10 cellular contexts compared by ENCODE assay signal in the genomic region with DNA sequence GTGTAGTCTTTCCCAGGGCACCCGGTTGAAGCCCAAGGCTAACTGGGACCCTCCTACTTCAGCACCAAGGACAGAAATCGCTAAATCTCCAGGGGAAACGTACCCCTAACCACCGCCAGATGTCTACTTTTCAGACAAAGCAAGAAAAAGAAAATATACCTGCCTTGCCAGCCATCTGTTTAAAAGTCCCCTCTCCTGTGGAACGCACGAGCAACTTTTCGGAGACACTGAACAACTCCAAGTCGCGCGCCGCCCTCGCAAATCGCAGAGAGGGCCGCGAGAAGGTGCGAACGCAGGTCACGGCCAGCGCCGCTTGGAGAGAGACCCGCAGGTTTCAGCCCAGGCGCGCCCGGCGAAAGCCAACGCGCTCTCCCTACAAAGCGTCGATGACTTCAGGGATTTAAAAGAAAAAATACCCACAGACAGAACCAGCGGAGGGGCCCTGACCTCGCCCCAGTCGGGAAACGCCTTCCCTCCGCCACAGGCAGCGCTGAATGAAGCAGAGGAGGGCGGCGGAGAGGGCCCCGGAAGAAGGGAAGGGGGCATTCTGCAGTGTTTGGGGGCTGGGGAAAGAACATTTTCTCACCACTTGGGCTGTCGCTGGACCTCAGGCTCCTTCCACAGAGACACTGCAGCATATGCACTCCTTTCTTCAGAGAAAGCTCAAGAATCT.
DNase-seq lines count a peak whose midpoint lies in the region; ATAC-seq, FAIRE-seq and TF ChIP-seq lines count a peak whose summit lies in the region.
"Had no signal": no experiment of that assay in that cellular context is flagged by ENCODE, and none has a peak within 500 bp of the region (broad histone marks: within the 10 kb centered on the region; RNA-seq: fewer than 3 reads in every experiment).

No MANE protein-coding gene starts in this region.

- CTCF ChIA-PET in HEK293 (lab: Yijun Ruan, JAX), result interaction anchor here (0.6 kb wide), 1 partner anchor 81 kb away, joined by 4 read pairs; no protein-coding TSS in a partner anchor

- POLR2A ChIA-PET in HEK293 (lab: Yijun Ruan, JAX), result no interaction called here

- H3K9ac ChIP-seq in NT2/D1 (ENCODE audit: insufficient read length, low read depth), result peak overlapping the region; percentile 68

- peak overlapping the region; percentile 50 for H3K4me3 ChIP-seq in HEK293 (ENCODE audit: low read depth, low read length)
- peak overlapping the region; percentile 82 for H3K4me3 ChIP-seq in NT2/D1 (ENCODE audit: insufficient read length, low read depth)
- peak overlapping the region; percentile 60 for H3K4me3 ChIP-seq in psoas muscle

- intact Hi-C loops in psoas muscle (cut with DNase I), result no loop called here

- H3K36me3 ChIP-seq in HEK293 (ENCODE audit: control insufficient read depth in 2 of 2, insufficient read depth in 1 of 2, low read length in 2 of 2) (no peaks in the 10 kb centered on the region), NT2/D1 (ENCODE audit: insufficient read depth, insufficient read length, low read length) (no peaks in the 10 kb centered on the region), psoas muscle (ENCODE audit: insufficient read depth in 1 of 2, low read depth in 1 of 2) (no peaks in the 10 kb centered on the region)

- H3K27ac ChIP-seq in HEK293 (ENCODE audit: extremely low read depth, low read depth, low read length) (no peak overlapping the region), foreskin keratinocyte (no peak overlapping the region), psoas muscle (no peak overlapping the region)
- H3K27ac ChIP-seq: epithelial cell of prostate, HL-60 had no signal

- ATAC-seq in foreskin keratinocyte (peak; percentile 61), psoas muscle (no peak), HG02588 (IDR thresholded peaks at IDR 0.05; ENCODE audit: unreplicated experiment) (no peak), GM19324 (IDR thresholded peaks at IDR 0.05; ENCODE audit: low FRiP score, unreplicated experiment) (no peak)

- TF ChIP-seq CTCF in HEK293 (tag by site-specific recombination; IDR thresholded peaks at IDR 0.05), result no peak
- peak; percentile 9 for TF ChIP-seq CTCF in foreskin keratinocyte (conservative IDR thresholded peaks at IDR 0.05)
- no peak for TF ChIP-seq CTCF in psoas muscle (IDR thresholded peaks at IDR 0.05)
- TF ChIP-seq CTCF in D721Med (IDR thresholded peaks at IDR 0.05; ENCODE audit: insufficient read depth, missing control alignments), result no peak

- WGBS in psoas muscle, 3 donors, result 1 to 2% (median 2%) methylated on average over 39 of the region's 39 CpGs

- H3K4me1 ChIP-seq in HEK293 (ENCODE audit: control insufficient read depth, insufficient read depth, low read length) (no peaks in the 10 kb centered on the region), NT2/D1 (ENCODE audit: insufficient read depth, insufficient read length) (no peaks in the 10 kb centered on the region), foreskin keratinocyte (no peaks in the 10 kb centered on the region), psoas muscle (no peaks in the 10 kb centered on the region)

- no peak for FAIRE-seq in D721Med (lab: Jason Lieb, UNC)

- DNase-seq in NT2/D1 (ENCODE audit: low read depth, low spot score), result peak; percentile 52
- peak; percentile 2 to 4 for DNase-seq in foreskin keratinocyte
- peak in 1 of 2 donors; percentile 45 for DNase-seq in psoas muscle
- DNase-seq in NOMO-1 treated with dmso at 0.1 percent for 144 hours (lab: John Stamatoyannopoulos, UW; ENCODE audit: unreplicated experiment), result no peak
- DNase-seq in D721Med (ENCODE audit: insufficient read length, low spot score), result no peak

- no peaks in the 10 kb centered on the region for H3K9me3 ChIP-seq in HEK293 (ENCODE audit: control insufficient read depth, insufficient read depth, low read depth, low read length)
- H3K9me3 ChIP-seq in NT2/D1 (ENCODE audit: insufficient read depth, low read length), result no peaks in the 10 kb centered on the region
- H3K9me3 ChIP-seq in psoas muscle, result no peaks in the 10 kb centered on the region

- H3K27me3 ChIP-seq in NT2/D1 (ENCODE audit: insufficient read depth, insufficient read length) (peaks cover 10% of the 10 kb centered on the region), foreskin keratinocyte (peaks cover 33% of the 10 kb centered on the region), psoas muscle (ENCODE audit: insufficient read depth in 3 of 3, low read length in 2 of 3) (peaks cover 5 to 27% (median 15%) of the 10 kb centered on the region in 3 donors)

TF ChIP-seq in HEK293, 187 proteins besides CTCF, POLR2A, EP300 and RAD21 (continues in another document):
- TF ChIP-seq ZNF664 (tag by site-specific recombination; IDR thresholded peaks at IDR 0.05), result no peak
- TF ChIP-seq ZNF660 (tag by site-specific recombination; IDR thresholded peaks at IDR 0.05), result no peak
- 0 out of 2 replicates have a peak, but pooled peaks have one; percentile 24 for TF ChIP-seq ZNF341 (tag by site-specific recombination; IDR thresholded peaks at IDR 0.05; ENCODE audit: low read depth)
- peak; percentile 73 for TF ChIP-seq MYNN (tag by site-specific recombination; IDR thresholded peaks at IDR 0.05; ENCODE audit: borderline replicate concordance)
- TF ChIP-seq, protein P1, sequence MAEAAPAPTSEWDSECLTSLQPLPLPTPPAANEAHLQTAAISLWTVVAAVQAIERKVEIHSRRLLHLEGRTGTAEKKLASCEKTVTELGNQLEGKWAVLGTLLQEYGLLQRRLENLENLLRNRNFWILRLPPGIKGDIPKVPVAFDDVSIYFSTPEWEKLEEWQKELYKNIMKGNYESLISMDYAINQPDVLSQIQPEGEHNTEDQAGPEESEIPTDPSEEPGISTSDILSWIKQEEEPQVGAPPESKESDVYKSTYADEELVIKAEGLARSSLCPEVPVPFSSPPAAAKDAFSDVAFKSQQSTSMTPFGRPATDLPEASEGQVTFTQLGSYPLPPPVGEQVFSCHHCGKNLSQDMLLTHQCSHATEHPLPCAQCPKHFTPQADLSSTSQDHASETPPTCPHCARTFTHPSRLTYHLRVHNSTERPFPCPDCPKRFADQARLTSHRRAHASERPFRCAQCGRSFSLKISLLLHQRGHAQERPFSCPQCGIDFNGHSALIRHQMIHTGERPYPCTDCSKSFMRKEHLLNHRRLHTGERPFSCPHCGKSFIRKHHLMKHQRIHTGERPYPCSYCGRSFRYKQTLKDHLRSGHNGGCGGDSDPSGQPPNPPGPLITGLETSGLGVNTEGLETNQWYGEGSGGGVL (tag by site-specific recombination; IDR thresholded peaks at IDR 0.05), result no peak
- no peak for TF ChIP-seq SP2 (tag by site-specific recombination; IDR thresholded peaks at IDR 0.05)
- TF ChIP-seq, protein P2, sequence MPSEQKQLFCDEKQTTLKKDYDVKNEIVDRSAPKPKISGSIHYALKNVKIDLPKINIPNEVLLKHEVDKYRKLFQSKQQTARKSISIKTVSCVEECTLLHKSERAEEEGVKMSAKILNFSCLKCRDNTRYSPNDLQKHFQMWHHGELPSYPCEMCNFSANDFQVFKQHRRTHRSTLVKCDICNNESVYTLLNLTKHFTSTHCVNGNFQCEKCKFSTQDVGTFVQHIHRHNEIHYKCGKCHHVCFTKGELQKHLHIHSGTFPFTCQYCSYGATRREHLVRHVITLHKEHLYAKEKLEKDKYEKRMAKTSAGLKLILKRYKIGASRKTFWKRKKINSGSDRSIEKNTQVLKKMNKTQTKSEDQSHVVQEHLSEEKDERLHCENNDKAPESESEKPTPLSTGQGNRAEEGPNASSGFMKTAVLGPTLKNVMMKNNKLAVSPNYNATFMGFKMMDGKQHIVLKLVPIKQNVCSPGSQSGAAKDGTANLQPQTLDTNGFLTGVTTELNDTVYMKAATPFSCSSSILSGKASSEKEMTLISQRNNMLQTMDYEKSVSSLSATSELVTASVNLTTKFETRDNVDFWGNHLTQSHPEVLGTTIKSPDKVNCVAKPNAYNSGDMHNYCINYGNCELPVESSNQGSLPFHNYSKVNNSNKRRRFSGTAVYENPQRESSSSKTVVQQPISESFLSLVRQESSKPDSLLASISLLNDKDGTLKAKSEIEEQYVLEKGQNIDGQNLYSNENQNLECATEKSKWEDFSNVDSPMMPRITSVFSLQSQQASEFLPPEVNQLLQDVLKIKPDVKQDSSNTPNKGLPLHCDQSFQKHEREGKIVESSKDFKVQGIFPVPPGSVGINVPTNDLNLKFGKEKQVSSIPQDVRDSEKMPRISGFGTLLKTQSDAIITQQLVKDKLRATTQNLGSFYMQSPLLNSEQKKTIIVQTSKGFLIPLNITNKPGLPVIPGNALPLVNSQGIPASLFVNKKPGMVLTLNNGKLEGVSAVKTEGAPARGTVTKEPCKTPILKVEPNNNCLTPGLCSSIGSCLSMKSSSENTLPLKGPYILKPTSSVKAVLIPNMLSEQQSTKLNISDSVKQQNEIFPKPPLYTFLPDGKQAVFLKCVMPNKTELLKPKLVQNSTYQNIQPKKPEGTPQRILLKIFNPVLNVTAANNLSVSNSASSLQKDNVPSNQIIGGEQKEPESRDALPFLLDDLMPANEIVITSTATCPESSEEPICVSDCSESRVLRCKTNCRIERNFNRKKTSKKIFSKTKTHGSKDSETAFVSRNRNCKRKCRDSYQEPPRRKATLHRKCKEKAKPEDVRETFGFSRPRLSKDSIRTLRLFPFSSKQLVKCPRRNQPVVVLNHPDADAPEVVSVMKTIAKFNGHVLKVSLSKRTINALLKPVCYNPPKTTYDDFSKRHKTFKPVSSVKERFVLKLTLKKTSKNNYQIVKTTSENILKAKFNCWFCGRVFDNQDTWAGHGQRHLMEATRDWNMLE (tag by site-specific recombination; conservative IDR thresholded peaks at IDR 0.05; ENCODE audit: low read depth), result no peak
- TF ChIP-seq ZBTB20 (tag by site-specific recombination; IDR thresholded peaks at IDR 0.05), result peak; percentile 81
- TF ChIP-seq KLF8 (tag by site-specific recombination; IDR thresholded peaks at IDR 0.05), result no peak
- TF ChIP-seq SP7 (tag by site-specific recombination; IDR thresholded peaks at IDR 0.05), result 0 out of 2 replicates have a peak, but pooled peaks have one; percentile 10

Comparison
In these comparisons a context has a peak if more than half of its experiments do, and no peak if none do; other contexts are left out.
1. DNase-seq: peak in NT2/D1 (single experiment) and foreskin keratinocyte (2 of 2); none in NOMO-1 treated with dmso at 0.1 percent for 144 hours (single experiment) and D721Med (single experiment).
2. Peak in every context shown above with its lines, with median percentiles within 50 percentile points of each other: H3K4me3 ChIP-seq.